ENCODE assay signal across 26 cellular contexts in the genomic region with DNA sequence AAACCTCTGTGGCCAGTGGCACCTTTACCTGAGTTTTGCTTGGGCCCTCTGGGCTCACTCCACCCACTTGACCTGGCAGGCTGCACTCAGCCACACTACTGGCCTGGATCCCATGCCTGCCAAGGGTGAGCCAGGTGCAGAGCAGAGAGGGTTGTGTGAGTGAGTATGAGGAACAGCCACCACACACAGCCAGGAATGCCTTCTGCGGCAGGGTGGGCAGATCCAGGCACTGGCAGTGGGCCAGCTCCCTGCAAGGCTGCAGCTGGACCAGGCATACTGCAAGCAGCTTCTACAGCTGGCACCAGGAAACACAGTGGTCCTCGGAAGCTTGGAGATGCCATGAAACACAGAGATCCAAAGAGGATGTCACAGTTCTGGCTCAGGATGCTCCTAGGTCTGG.
"Had no signal": no experiment of that assay in that cellular context is flagged by ENCODE, and none has a peak within 500 bp of the region (broad histone marks: within the 10 kb centered on the region; RNA-seq: fewer than 3 reads in every experiment).

No MANE protein-coding gene starts in this region.

- H3K27ac Mint-ChIP-seq: activated CD4-positive, alpha-beta T cell treated with anti-CD3 and anti-CD28 coated beads, Interleukin-2, amount 10 ng/mL, durations not matched to agents 24 days and 14 days; activated CD8-positive, alpha-beta T cell treated with anti-CD3 and anti-CD28 coated beads for 36 hours; activated naive CD4-positive, alpha-beta T cell treated with anti-CD3 and anti-CD28 coated beads, Interleukin-2, amount 50 U/mL, for 24 hours; activated naive CD8-positive, alpha-beta T cell treated with anti-CD3 and anti-CD28 coated beads, Interleukin-2, amount 10 ng/mL, durations not matched to agents 7 days and 5 days; activated T-cell treated with anti-CD3 and anti-CD28 coated beads, Interleukin-2, amount 50 U/mL, for 24 hours; activated T-helper 2 cell treated with anti-CD3 and anti-CD28 coated beads, Interferon-gamma antibody, Interleukin-2, Interleukin-4, amounts not matched to agents 10 μg/mL and 5 μg/mL and 100 μg/mL, durations not matched to agents 14 hours and 24 hours and 36 hours; T-helper 1 cell treated with Interleukin-12 subunit alpha and Interleukin-12 subunit beta and Interleukin-4 antibody, amounts not matched to agents 30 μg/mL and 1 μg/mL, for 36 hours; T-helper 2 cell treated with Interferon-gamma antibody and Interleukin-4, amounts not matched to agents 5 μg/mL and 100 μg/mL, for 36 hours had no signal

- H3K36me3 ChIP-seq: ascending aorta, Peyer's patch, SJSA1 had no signal

- H3K4me1 ChIP-seq: ascending aorta, Peyer's patch, SJSA1 had no signal

- DNase-seq: activated CD4-positive, alpha-beta T cell treated with anti-CD3 and anti-CD28 coated beads, Interleukin-2, amount 10 ng/mL, durations not matched to agents 24 days and 14 days; activated CD4-positive, alpha-beta T cell treated with anti-CD3 and anti-CD28 coated beads, Interleukin-2, amount 50 U/mL, for 4 hours; activated CD8-positive, alpha-beta T cell treated with anti-CD3 and anti-CD28 coated beads for 36 hours; activated gamma-delta T cell; activated naive CD4-positive, alpha-beta T cell treated with Interleukin-2 at 50 U/mL for 16 hours; activated naive CD8-positive, alpha-beta T cell treated with anti-CD3 and anti-CD28 coated beads, Interleukin-2, amount 10 ng/mL, durations not matched to agents 7 days and 5 days; activated T-cell treated with anti-CD3 and anti-CD28 coated beads, Interleukin-2, amount 50 U/mL, for 24 hours; amygdala; NCI-H1436 treated with DMSO at 0.1 percent for 48 hours; NCI-H187 treated with DMSO at 0.1 percent for 48 hours; NCI-H345; NCI-H524 treated with DMSO at 0.1 percent for 48 hours; NCI-H82; NK-92 treated with Interleukin-12 subunit alpha and Interleukin-12 subunit beta, amount 100 ng/mL, for 24 hours; PC-3; Peyer's patch; Right ventricle myocardium superior; SK-N-SH had no signal

- H3K4me1 Mint-ChIP-seq: activated CD4-positive, alpha-beta T cell treated with anti-CD3 and anti-CD28 coated beads, Interleukin-2, amount 10 ng/mL, durations not matched to agents 24 days and 14 days; activated naive CD4-positive, alpha-beta T cell treated with anti-CD3 and anti-CD28 coated beads, Interleukin-2, amount 50 U/mL, for 24 hours; activated naive CD8-positive, alpha-beta T cell treated with anti-CD3 and anti-CD28 coated beads, Interleukin-2, amount 10 ng/mL, durations not matched to agents 7 days and 5 days had no signal

- H3K27me3 ChIP-seq: ascending aorta, Peyer's patch, SJSA1 had no signal

- H3K9me3 Mint-ChIP-seq: activated CD4-positive, alpha-beta T cell treated with anti-CD3 and anti-CD28 coated beads, Interleukin-2, amount 10 ng/mL, durations not matched to agents 24 days and 14 days; activated CD8-positive, alpha-beta T cell treated with anti-CD3 and anti-CD28 coated beads for 36 hours; activated naive CD4-positive, alpha-beta T cell treated with anti-CD3 and anti-CD28 coated beads, Interleukin-2, amount 50 U/mL, for 24 hours; activated naive CD8-positive, alpha-beta T cell treated with anti-CD3 and anti-CD28 coated beads, Interleukin-2, amount 10 ng/mL, durations not matched to agents 7 days and 5 days; activated T-cell treated with anti-CD3 and anti-CD28 coated beads, Interleukin-2, amount 50 U/mL, for 24 hours; activated T-helper 2 cell treated with anti-CD3 and anti-CD28 coated beads, Interferon-gamma antibody, Interleukin-2, Interleukin-4, amounts not matched to agents 10 μg/mL and 5 μg/mL and 100 μg/mL, durations not matched to agents 14 hours and 24 hours and 36 hours; T-helper 1 cell treated with Interleukin-12 subunit alpha and Interleukin-12 subunit beta and Interleukin-4 antibody, amounts not matched to agents 30 μg/mL and 1 μg/mL, for 36 hours; T-helper 2 cell treated with Interferon-gamma antibody and Interleukin-4, amounts not matched to agents 5 μg/mL and 100 μg/mL, for 36 hours had no signal

- H3K4me3 ChIP-seq: ascending aorta, K562, Peyer's patch, SJSA1 had no signal

- H3K27ac ChIP-seq: ascending aorta, Peyer's patch, RWPE1, SJSA1 had no signal

- H3K9me3 ChIP-seq: ascending aorta, Peyer's patch, SJSA1, SK-N-SH had no signal

- H3K27me3 Mint-ChIP-seq: activated CD4-positive, alpha-beta T cell treated with anti-CD3 and anti-CD28 coated beads, Interleukin-2, amount 10 ng/mL, durations not matched to agents 24 days and 14 days; activated CD8-positive, alpha-beta T cell treated with anti-CD3 and anti-CD28 coated beads for 36 hours; activated naive CD4-positive, alpha-beta T cell treated with anti-CD3 and anti-CD28 coated beads, Interleukin-2, amount 50 U/mL, for 24 hours; activated naive CD8-positive, alpha-beta T cell treated with anti-CD3 and anti-CD28 coated beads, Interleukin-2, amount 10 ng/mL, durations not matched to agents 7 days and 5 days had no signal

- H3K4me3 Mint-ChIP-seq: activated CD4-positive, alpha-beta T cell treated with anti-CD3 and anti-CD28 coated beads, Interleukin-2, amount 10 ng/mL, durations not matched to agents 24 days and 14 days; activated CD8-positive, alpha-beta T cell treated with anti-CD3 and anti-CD28 coated beads for 36 hours; activated naive CD4-positive, alpha-beta T cell treated with anti-CD3 and anti-CD28 coated beads, Interleukin-2, amount 50 U/mL, for 24 hours; activated naive CD8-positive, alpha-beta T cell treated with anti-CD3 and anti-CD28 coated beads, Interleukin-2, amount 10 ng/mL, durations not matched to agents 7 days and 5 days; activated T-cell treated with anti-CD3 and anti-CD28 coated beads, Interleukin-2, amount 50 U/mL, for 24 hours; T-helper 1 cell treated with Interleukin-12 subunit alpha and Interleukin-12 subunit beta and Interleukin-4 antibody, amounts not matched to agents 30 μg/mL and 1 μg/mL, for 36 hours; T-helper 2 cell treated with Interferon-gamma antibody and Interleukin-4, amounts not matched to agents 5 μg/mL and 100 μg/mL, for 36 hours had no signal

- H3K36me3 Mint-ChIP-seq: activated naive CD4-positive, alpha-beta T cell treated with anti-CD3 and anti-CD28 coated beads, Interleukin-2, amount 50 U/mL, for 24 hours; activated naive CD8-positive, alpha-beta T cell treated with anti-CD3 and anti-CD28 coated beads, Interleukin-2, amount 10 ng/mL, durations not matched to agents 7 days and 5 days had no signal
